ENCODE assay signal across 8 cellular contexts in the genomic region with DNA sequence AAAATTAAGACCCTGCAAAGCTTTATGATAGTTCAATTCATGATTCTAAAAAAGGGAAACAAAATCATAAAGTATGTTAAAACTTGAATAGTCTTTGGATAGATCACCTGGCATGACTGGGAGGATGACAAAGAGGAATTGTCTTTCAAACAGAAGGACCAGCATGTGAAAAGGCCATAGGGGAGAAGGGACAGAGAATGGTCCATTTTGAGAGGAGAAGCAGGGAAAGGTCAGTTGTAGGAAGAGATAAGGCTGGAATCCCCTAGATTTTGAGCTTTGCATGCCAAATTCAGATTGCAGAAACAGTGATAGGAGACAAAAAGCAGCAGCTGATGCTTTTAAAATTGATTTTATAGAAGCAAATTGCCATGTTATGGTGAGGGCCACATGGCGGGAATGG.
"Had no signal": no experiment of that assay in that cellular context is flagged by ENCODE, and none has a peak within 500 bp of the region (broad histone marks: within the 10 kb centered on the region; RNA-seq: fewer than 3 reads in every experiment).

No MANE protein-coding gene starts in this region.

- H3K27ac Mint-ChIP-seq: HFFc6, IgD-negative memory B cell had no signal

- H2AFZ ChIP-seq: GM23248 had no signal

- H3K4me3 ChIP-seq: GM23248, HAP-1 had no signal

- H3K27ac ChIP-seq: GM23248 had no signal

- H3K4me3 Mint-ChIP-seq: HFFc6, IgD-negative memory B cell had no signal

- H3K36me3 ChIP-seq: HAP-1 had no signal

- ATAC-seq: HCT116 had no signal

- H3K4me1 ChIP-seq: HAP-1 had no signal

- H3K36me3 Mint-ChIP-seq: IgD-negative memory B cell had no signal

- H3K9ac ChIP-seq: GM23248 had no signal

- H3K9me3 Mint-ChIP-seq: HFFc6 had no signal

- DNase-seq: GM23248, GOT3, H7, HFFc6, KBM-7 had no signal

- H3K9me3 ChIP-seq: HAP-1 had no signal
